Comparison of ENCODE assay signal across 1 cellular context in the genomic region with DNA sequence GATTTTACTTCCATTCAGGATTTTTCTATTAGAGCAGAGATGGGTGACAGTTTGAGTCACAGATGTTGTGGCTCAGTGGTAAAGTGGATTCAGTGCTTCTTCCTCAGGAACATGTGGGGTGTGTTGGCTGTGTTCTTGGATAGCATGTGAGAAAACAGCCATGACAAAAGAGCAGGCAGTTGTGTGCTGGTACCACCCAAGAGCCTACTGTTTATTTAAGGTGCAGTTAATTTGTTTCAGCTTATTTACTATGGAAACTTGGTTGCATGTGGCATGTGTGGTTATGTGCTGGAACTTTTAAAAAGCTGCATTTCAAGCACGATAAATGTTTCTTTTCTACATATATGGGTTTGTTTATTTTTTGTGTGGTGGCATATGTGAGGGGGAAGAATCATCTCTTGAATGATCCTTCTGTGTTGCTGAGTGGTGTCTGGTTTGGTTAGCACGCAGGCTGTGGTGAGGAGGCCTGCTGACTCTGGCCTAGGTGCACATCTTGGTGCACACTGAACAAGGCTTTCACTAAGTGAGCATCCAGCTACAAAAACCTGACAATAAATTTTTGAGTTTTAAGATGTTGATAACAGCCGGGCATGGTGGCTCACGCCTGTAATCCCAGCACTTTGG.
TF ChIP-seq lines count a peak whose summit lies in the region.

No MANE protein-coding gene starts in this region.

TF ChIP-seq in K562, 482 proteins besides CTCF, POLR2A, EP300 and RAD21 (continued from another document):
- TF ChIP-seq, protein P1, sequence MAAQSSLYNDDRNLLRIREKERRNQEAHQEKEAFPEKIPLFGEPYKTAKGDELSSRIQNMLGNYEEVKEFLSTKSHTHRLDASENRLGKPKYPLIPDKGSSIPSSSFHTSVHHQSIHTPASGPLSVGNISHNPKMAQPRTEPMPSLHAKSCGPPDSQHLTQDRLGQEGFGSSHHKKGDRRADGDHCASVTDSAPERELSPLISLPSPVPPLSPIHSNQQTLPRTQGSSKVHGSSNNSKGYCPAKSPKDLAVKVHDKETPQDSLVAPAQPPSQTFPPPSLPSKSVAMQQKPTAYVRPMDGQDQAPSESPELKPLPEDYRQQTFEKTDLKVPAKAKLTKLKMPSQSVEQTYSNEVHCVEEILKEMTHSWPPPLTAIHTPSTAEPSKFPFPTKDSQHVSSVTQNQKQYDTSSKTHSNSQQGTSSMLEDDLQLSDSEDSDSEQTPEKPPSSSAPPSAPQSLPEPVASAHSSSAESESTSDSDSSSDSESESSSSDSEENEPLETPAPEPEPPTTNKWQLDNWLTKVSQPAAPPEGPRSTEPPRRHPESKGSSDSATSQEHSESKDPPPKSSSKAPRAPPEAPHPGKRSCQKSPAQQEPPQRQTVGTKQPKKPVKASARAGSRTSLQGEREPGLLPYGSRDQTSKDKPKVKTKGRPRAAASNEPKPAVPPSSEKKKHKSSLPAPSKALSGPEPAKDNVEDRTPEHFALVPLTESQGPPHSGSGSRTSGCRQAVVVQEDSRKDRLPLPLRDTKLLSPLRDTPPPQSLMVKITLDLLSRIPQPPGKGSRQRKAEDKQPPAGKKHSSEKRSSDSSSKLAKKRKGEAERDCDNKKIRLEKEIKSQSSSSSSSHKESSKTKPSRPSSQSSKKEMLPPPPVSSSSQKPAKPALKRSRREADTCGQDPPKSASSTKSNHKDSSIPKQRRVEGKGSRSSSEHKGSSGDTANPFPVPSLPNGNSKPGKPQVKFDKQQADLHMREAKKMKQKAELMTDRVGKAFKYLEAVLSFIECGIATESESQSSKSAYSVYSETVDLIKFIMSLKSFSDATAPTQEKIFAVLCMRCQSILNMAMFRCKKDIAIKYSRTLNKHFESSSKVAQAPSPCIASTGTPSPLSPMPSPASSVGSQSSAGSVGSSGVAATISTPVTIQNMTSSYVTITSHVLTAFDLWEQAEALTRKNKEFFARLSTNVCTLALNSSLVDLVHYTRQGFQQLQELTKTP (IDR thresholded peaks at IDR 0.05; ENCODE audit: low read depth in 1 of 2, partially characterized antibody in 2 of 2) = no peak
- TF ChIP-seq FOXM1 (IDR thresholded peaks at IDR 0.05; ENCODE audit: low read depth) = no peak
- TF ChIP-seq FOXM1 (CRISPR knock-in tag; IDR thresholded peaks at IDR 0.05; ENCODE audit: low read depth) = no peak
- no peak for TF ChIP-seq TBP (optimal IDR thresholded peaks at IDR 0.05; ENCODE audit: low read depth, low read length)
- TF ChIP-seq, protein P2, sequence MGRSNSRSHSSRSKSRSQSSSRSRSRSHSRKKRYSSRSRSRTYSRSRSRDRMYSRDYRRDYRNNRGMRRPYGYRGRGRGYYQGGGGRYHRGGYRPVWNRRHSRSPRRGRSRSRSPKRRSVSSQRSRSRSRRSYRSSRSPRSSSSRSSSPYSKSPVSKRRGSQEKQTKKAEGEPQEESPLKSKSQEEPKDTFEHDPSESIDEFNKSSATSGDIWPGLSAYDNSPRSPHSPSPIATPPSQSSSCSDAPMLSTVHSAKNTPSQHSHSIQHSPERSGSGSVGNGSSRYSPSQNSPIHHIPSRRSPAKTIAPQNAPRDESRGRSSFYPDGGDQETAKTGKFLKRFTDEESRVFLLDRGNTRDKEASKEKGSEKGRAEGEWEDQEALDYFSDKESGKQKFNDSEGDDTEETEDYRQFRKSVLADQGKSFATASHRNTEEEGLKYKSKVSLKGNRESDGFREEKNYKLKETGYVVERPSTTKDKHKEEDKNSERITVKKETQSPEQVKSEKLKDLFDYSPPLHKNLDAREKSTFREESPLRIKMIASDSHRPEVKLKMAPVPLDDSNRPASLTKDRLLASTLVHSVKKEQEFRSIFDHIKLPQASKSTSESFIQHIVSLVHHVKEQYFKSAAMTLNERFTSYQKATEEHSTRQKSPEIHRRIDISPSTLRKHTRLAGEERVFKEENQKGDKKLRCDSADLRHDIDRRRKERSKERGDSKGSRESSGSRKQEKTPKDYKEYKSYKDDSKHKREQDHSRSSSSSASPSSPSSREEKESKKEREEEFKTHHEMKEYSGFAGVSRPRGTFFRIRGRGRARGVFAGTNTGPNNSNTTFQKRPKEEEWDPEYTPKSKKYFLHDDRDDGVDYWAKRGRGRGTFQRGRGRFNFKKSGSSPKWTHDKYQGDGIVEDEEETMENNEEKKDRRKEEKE (IDR thresholded peaks at IDR 0.05; ENCODE audit: borderline replicate concordance in 1 of 2, control insufficient read depth in 1 of 2, low read depth in 2 of 2, low read length in 1 of 2) = no peak
- TF ChIP-seq RBM22 (IDR thresholded peaks at IDR 0.05; ENCODE audit: low read depth, low read length, poor library complexity, severe bottlenecking) = no peak
- TF ChIP-seq MYBL2 (IDR thresholded peaks at IDR 0.05; ENCODE audit: low read depth) = no peak
- no peak for TF ChIP-seq MYBL2 (CRISPR knock-in tag; IDR thresholded peaks at IDR 0.05; ENCODE audit: borderline replicate concordance)
- no peak for TF ChIP-seq RFX7 (CRISPR knock-in tag; IDR thresholded peaks at IDR 0.05)
- no peak for TF ChIP-seq MCM7 (IDR thresholded peaks at IDR 0.05)
- TF ChIP-seq, protein P3, sequence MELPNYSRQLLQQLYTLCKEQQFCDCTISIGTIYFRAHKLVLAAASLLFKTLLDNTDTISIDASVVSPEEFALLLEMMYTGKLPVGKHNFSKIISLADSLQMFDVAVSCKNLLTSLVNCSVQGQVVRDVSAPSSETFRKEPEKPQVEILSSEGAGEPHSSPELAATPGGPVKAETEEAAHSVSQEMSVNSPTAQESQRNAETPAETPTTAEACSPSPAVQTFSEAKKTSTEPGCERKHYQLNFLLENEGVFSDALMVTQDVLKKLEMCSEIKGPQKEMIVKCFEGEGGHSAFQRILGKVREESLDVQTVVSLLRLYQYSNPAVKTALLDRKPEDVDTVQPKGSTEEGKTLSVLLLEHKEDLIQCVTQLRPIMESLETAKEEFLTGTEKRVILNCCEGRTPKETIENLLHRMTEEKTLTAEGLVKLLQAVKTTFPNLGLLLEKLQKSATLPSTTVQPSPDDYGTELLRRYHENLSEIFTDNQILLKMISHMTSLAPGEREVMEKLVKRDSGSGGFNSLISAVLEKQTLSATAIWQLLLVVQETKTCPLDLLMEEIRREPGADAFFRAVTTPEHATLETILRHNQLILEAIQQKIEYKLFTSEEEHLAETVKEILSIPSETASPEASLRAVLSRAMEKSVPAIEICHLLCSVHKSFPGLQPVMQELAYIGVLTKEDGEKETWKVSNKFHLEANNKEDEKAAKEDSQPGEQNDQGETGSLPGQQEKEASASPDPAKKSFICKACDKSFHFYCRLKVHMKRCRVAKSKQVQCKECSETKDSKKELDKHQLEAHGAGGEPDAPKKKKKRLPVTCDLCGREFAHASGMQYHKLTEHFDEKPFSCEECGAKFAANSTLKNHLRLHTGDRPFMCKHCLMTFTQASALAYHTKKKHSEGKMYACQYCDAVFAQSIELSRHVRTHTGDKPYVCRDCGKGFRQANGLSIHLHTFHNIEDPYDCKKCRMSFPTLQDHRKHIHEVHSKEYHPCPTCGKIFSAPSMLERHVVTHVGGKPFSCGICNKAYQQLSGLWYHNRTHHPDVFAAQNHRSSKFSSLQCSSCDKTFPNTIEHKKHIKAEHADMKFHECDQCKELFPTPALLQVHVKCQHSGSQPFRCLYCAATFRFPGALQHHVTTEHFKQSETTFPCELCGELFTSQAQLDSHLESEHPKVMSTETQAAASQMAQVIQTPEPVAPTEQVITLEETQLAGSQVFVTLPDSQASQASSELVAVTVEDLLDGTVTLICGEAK (IDR thresholded peaks at IDR 0.05) = no peak
- TF ChIP-seq, protein P3 (CRISPR knock-in tag; IDR thresholded peaks at IDR 0.05) = no peak
- no peak for TF ChIP-seq SIRT6 (IDR thresholded peaks at IDR 0.05; ENCODE audit: low read depth, low read length)
- no peak for TF ChIP-seq ZZZ3 (IDR thresholded peaks at IDR 0.05)
- TF ChIP-seq ZNF263 (CRISPR knock-in tag; IDR thresholded peaks at IDR 0.05; ENCODE audit: borderline replicate concordance) = no peak
- TF ChIP-seq, protein P4, sequence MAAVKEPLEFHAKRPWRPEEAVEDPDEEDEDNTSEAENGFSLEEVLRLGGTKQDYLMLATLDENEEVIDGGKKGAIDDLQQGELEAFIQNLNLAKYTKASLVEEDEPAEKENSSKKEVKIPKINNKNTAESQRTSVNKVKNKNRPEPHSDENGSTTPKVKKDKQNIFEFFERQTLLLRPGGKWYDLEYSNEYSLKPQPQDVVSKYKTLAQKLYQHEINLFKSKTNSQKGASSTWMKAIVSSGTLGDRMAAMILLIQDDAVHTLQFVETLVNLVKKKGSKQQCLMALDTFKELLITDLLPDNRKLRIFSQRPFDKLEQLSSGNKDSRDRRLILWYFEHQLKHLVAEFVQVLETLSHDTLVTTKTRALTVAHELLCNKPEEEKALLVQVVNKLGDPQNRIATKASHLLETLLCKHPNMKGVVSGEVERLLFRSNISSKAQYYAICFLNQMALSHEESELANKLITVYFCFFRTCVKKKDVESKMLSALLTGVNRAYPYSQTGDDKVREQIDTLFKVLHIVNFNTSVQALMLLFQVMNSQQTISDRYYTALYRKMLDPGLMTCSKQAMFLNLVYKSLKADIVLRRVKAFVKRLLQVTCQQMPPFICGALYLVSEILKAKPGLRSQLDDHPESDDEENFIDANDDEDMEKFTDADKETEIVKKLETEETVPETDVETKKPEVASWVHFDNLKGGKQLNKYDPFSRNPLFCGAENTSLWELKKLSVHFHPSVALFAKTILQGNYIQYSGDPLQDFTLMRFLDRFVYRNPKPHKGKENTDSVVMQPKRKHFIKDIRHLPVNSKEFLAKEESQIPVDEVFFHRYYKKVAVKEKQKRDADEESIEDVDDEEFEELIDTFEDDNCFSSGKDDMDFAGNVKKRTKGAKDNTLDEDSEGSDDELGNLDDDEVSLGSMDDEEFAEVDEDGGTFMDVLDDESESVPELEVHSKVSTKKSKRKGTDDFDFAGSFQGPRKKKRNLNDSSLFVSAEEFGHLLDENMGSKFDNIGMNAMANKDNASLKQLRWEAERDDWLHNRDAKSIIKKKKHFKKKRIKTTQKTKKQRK (IDR thresholded peaks at IDR 0.05; ENCODE audit: borderline replicate concordance, low read depth, low read length) = no peak
